20 cellular contexts compared by ENCODE assay signal in genomic region chr6:15447546-15448232, GRCh38.
DNase-seq lines count a peak whose midpoint lies in the region; ATAC-seq and TF ChIP-seq lines count a peak whose summit lies in the region.
"Had no signal": no experiment of that assay in that cellular context is flagged by ENCODE, and none has a peak within 500 bp of the region (broad histone marks: within the 10 kb centered on the region; RNA-seq: fewer than 3 reads in every experiment).

No MANE protein-coding gene starts in this region.

- H3K23ac ChIP-seq in mesendoderm (ENCODE audit: low read length): no peak overlapping the region

- H3K27ac ChIP-seq in GM23338 (ENCODE audit: low read depth): no peak overlapping the region
- no peak overlapping the region for H3K27ac ChIP-seq in mesendoderm (ENCODE audit: low read depth, low read length)
- H3K27ac ChIP-seq: heart right ventricle, stomach had no signal

- WGBS in mesendoderm (ENCODE audit: extremely low coverage, insufficient coverage, low lambda C conversion rate): no CpG with 5 or more reads among the region's 5 CpGs

- H3K56ac ChIP-seq in mesendoderm (ENCODE audit: low read length): peak overlapping the region; percentile 53

- H3K27me3 ChIP-seq in GM23338 (ENCODE audit: insufficient read depth) (no peaks in the 10 kb centered on the region), mesendoderm (ENCODE audit: insufficient read depth, low read length, poor library complexity) (no peaks in the 10 kb centered on the region)
- H3K27me3 ChIP-seq: heart right ventricle, stomach had no signal

- CTCF ChIA-PET in HEK293T (lab: Yijun Ruan, JAX): no interaction called here

- no peak overlapping the region for H2AFZ ChIP-seq in GM23338

- H3K4me3 Mint-ChIP-seq in GM23338: no peak overlapping the region
- no peak overlapping the region for H3K4me3 Mint-ChIP-seq in activated T-helper 1 cell treated with anti-CD3 and anti-CD28 coated beads, Interleukin-12 subunit alpha, Interleukin-12 subunit beta, Interleukin-2, Interleukin-4 antibody, amounts not matched to agents 30 ng/mL and 10 ng/mL and 1 ng/mL, durations not matched to agents 14 hours and 24 hours and 36 hours
- H3K4me3 Mint-ChIP-seq: activated naive CD4-positive, alpha-beta T cell treated with anti-CD3 and anti-CD28 coated beads, Interleukin-2, amount 50 U/mL, for 24 hours; T-helper 1 cell treated with Interleukin-12 subunit alpha and Interleukin-12 subunit beta and Interleukin-4 antibody, amounts not matched to agents 30 μg/mL and 1 μg/mL, for 36 hours had no signal

- H3K36me3 Mint-ChIP-seq in GM23338 (ENCODE audit: low read depth): peaks cover 21% of the 10 kb centered on the region
- peaks cover 19% of the 10 kb centered on the region for H3K36me3 Mint-ChIP-seq in activated T-helper 1 cell treated with anti-CD3 and anti-CD28 coated beads, Interleukin-12 subunit alpha, Interleukin-12 subunit beta, Interleukin-2, Interleukin-4 antibody, amounts not matched to agents 30 ng/mL and 10 ng/mL and 1 ng/mL, durations not matched to agents 14 hours and 24 hours and 36 hours (ENCODE audit: low read depth)

- no peak overlapping the region for H3K4ac ChIP-seq in mesendoderm (ENCODE audit: low read depth, low read length)

- H3K27ac Mint-ChIP-seq in GM23338: peak overlapping the region; percentile 25; the same call in 1 of the 2 replicates
- H3K27ac Mint-ChIP-seq in activated T-helper 1 cell treated with anti-CD3 and anti-CD28 coated beads, Interleukin-12 subunit alpha, Interleukin-12 subunit beta, Interleukin-2, Interleukin-4 antibody, amounts not matched to agents 30 ng/mL and 10 ng/mL and 1 ng/mL, durations not matched to agents 14 hours and 24 hours and 36 hours: peak overlapping the region; percentile 35
- H3K27ac Mint-ChIP-seq: T-helper 1 cell treated with Interleukin-12 subunit alpha and Interleukin-12 subunit beta and Interleukin-4 antibody, amounts not matched to agents 30 μg/mL and 1 μg/mL, for 36 hours had no signal

- ATAC-seq in GM23338 (peak; percentile 35), GM21737 (IDR thresholded peaks at IDR 0.05; ENCODE audit: unreplicated experiment) (no peak)
- ATAC-seq: heart right ventricle, right cardiac atrium had no signal

- POLR2A ChIA-PET in HEK293T (lab: Yijun Ruan, JAX): no interaction called here

- H3K27me3 Mint-ChIP-seq in GM23338 (ENCODE audit: insufficient read depth, low read depth, poor library complexity): peaks cover 34% of the 10 kb centered on the region
- H3K27me3 Mint-ChIP-seq in activated T-helper 1 cell treated with anti-CD3 and anti-CD28 coated beads, Interleukin-12 subunit alpha, Interleukin-12 subunit beta, Interleukin-2, Interleukin-4 antibody, amounts not matched to agents 30 ng/mL and 10 ng/mL and 1 ng/mL, durations not matched to agents 14 hours and 24 hours and 36 hours (ENCODE audit: insufficient read depth): no peaks in the 10 kb centered on the region
- H3K27me3 Mint-ChIP-seq: activated naive CD4-positive, alpha-beta T cell treated with anti-CD3 and anti-CD28 coated beads, Interleukin-2, amount 50 U/mL, for 24 hours had no signal

- H3K4me1 Mint-ChIP-seq in GM23338: peaks cover 87% of the 10 kb centered on the region
- H3K4me1 Mint-ChIP-seq in activated T-helper 1 cell treated with anti-CD3 and anti-CD28 coated beads, Interleukin-12 subunit alpha, Interleukin-12 subunit beta, Interleukin-2, Interleukin-4 antibody, amounts not matched to agents 30 ng/mL and 10 ng/mL and 1 ng/mL, durations not matched to agents 14 hours and 24 hours and 36 hours (ENCODE audit: low read depth): peaks cover 75% of the 10 kb centered on the region

- peaks cover 25% of the 10 kb centered on the region; the same call in 1 of the 2 replicates for H3F3A ChIP-seq in GM23338 (replicated peaks; ENCODE audit: low read depth)

- H3K36me3 ChIP-seq in GM23338 (ENCODE audit: insufficient read depth) (peaks cover 17% of the 10 kb centered on the region), mesendoderm (ENCODE audit: control insufficient read depth, insufficient read depth, low read length) (no peaks in the 10 kb centered on the region)

- H4K20me1 ChIP-seq in GM23338 (replicated peaks; ENCODE audit: insufficient read depth): peaks cover 97% of the 10 kb centered on the region

- H3K9me3 Mint-ChIP-seq in GM23338: no peaks in the 10 kb centered on the region
- no peaks in the 10 kb centered on the region for H3K9me3 Mint-ChIP-seq in activated T-helper 1 cell treated with anti-CD3 and anti-CD28 coated beads, Interleukin-12 subunit alpha, Interleukin-12 subunit beta, Interleukin-2, Interleukin-4 antibody, amounts not matched to agents 30 ng/mL and 10 ng/mL and 1 ng/mL, durations not matched to agents 14 hours and 24 hours and 36 hours
- H3K9me3 Mint-ChIP-seq: activated naive CD4-positive, alpha-beta T cell treated with anti-CD3 and anti-CD28 coated beads, Interleukin-2, amount 50 U/mL, for 24 hours; T-helper 1 cell treated with Interleukin-12 subunit alpha and Interleukin-12 subunit beta and Interleukin-4 antibody, amounts not matched to agents 30 μg/mL and 1 μg/mL, for 36 hours had no signal

- no peak overlapping the region for H2BK15ac ChIP-seq in mesendoderm (replicated peaks; ENCODE audit: low read depth)

- H4K8ac ChIP-seq in mesendoderm (ENCODE audit: low read depth, low read length): no peak overlapping the region

- H3K9ac ChIP-seq in mesendoderm (ENCODE audit: low read length): no peak overlapping the region

- peaks cover 30% of the 10 kb centered on the region for H3K79me1 ChIP-seq in mesendoderm (ENCODE audit: low read length)

- intact Hi-C loops in activated T-helper 1 cell treated with anti-CD3 and anti-CD28 coated beads, Interleukin-12 subunit alpha, Interleukin-12 subunit beta, Interleukin-2, Interleukin-4 antibody, amounts not matched to agents 30 ng/mL and 10 ng/mL and 1 ng/mL, durations not matched to agents 14 hours and 24 hours and 36 hours (cut with micrococcal nuclease): loop anchor here (10.0 kb wide), 1 partner anchor 1233 kb away; no protein-coding TSS in a partner anchor

- H3K4me2 ChIP-seq in GM23338 (peak overlapping the region; percentile 37; the same call in 1 of the 2 replicates), mesendoderm (ENCODE audit: low read length) (no peak overlapping the region)

- no peak for TF ChIP-seq CTCF in GM23338 (conservative IDR thresholded peaks at IDR 0.05; ENCODE audit: low read depth in 2 of 2)

- no peak overlapping the region for H2BK5ac ChIP-seq in mesendoderm (ENCODE audit: low read length)

- H4K5ac ChIP-seq in mesendoderm (ENCODE audit: low read length): no peak overlapping the region

- no peaks in the 10 kb centered on the region for H3K9me2 ChIP-seq in GM23338 (ENCODE audit: insufficient read depth)

- no peak overlapping the region for H3K18ac ChIP-seq in mesendoderm (ENCODE audit: low read length)

- peaks cover 100% of the 10 kb centered on the region for H3K79me2 ChIP-seq in GM23338 (replicated peaks; ENCODE audit: insufficient read depth)
- H3K79me2 ChIP-seq in mesendoderm (ENCODE audit: control insufficient read depth, insufficient read depth, low read length): peaks cover 67% of the 10 kb centered on the region

- H2BK120ac ChIP-seq in mesendoderm (ENCODE audit: low read depth, low read length): no peak overlapping the region

- H3K4me1 ChIP-seq in GM23338 (ENCODE audit: insufficient read depth) (peaks cover 72% of the 10 kb centered on the region), mesendoderm (ENCODE audit: control insufficient read depth, low read depth, low read length) (peaks cover 8% of the 10 kb centered on the region)

- H2AK5ac ChIP-seq in mesendoderm (ENCODE audit: low read length): no peak overlapping the region

- H3K4me3 ChIP-seq in GM23338: no peak overlapping the region
- H3K4me3 ChIP-seq in mesendoderm (ENCODE audit: low read length): no peak overlapping the region
- H3K4me3 ChIP-seq: heart right ventricle, stomach had no signal

- peak in 2 of 3 experiments; percentile 20 to 37 for DNase-seq in NCI-H1417 (lab: John Stamatoyannopoulos, UW)
- no peak for DNase-seq in NCI-H1417 treated with DMSO at 0.1 percent for 48 hours (lab: John Stamatoyannopoulos, UW)
- DNase-seq in GM23338 (ENCODE audit: low spot score): no peak
- no peak for DNase-seq in activated T-helper 1 cell treated with anti-CD3 and anti-CD28 coated beads, Interleukin-12 subunit alpha, Interleukin-12 subunit beta, Interleukin-2, Interleukin-4 antibody, amounts not matched to agents 30 ng/mL and 10 ng/mL and 1 ng/mL, durations not matched to agents 14 hours and 24 hours and 36 hours (ENCODE audit: low spot score)
- no peak for DNase-seq in mesendoderm
- DNase-seq in HEK293T (ENCODE audit: extremely low spot score): no peak
- DNase-seq in hypothalamus (lab: John Stamatoyannopoulos, UW): no peak
- DNase-seq: 8988T; activated CD8-positive, alpha-beta memory T cell treated with anti-CD3 and anti-CD28 coated beads, Interleukin-2, amount 50 U/mL, for 48 hours; DND-41; heart right ventricle; NCI-H1694 treated with DMSO at 0.1 percent for 48 hours; NCI-H510A; right cardiac atrium; SHP77; stimulated activated CD4-positive, alpha-beta T cell treated with anti-CD3 and anti-CD28 coated beads, Interleukin-15, amount 100 ng/mL, for 24 hours; stomach had no signal

TF ChIP-seq in GM23338, 12 proteins besides CTCF, POLR2A, EP300 and RAD21 (continues in another document):
- no peak for TF ChIP-seq POLR2AphosphoS5 (IDR thresholded peaks at IDR 0.05; ENCODE audit: low read depth)

TF ChIP-seq in HEK293T, 16 proteins besides CTCF, POLR2A, EP300 and RAD21:
- TF ChIP-seq SUZ12 (IDR thresholded peaks at IDR 0.05): no peak
- TF ChIP-seq CTBP1 (IDR thresholded peaks at IDR 0.05; ENCODE audit: borderline replicate concordance): no peak
- no peak for TF ChIP-seq FOXK2 (IDR thresholded peaks at IDR 0.05)
- TF ChIP-seq TARDBP (IDR thresholded peaks at IDR 0.05): no peak
- TF ChIP-seq ELF4 (IDR thresholded peaks at IDR 0.05): no peak
- TF ChIP-seq PKNOX1 (IDR thresholded peaks at IDR 0.05): no peak
- TF ChIP-seq HDGF (IDR thresholded peaks at IDR 0.05; ENCODE audit: borderline replicate concordance): no peak
- no peak for TF ChIP-seq ARNT (IDR thresholded peaks at IDR 0.05)
- TF ChIP-seq L3MBTL2 (conservative IDR thresholded peaks at IDR 0.05): no peak
- TF ChIP-seq BHLHE40 (IDR thresholded peaks at IDR 0.05; ENCODE audit: borderline replicate concordance): no peak

Comparison
In these comparisons a context has a peak if more than half of its experiments do, and no peak if none do; other contexts are left out.
1. DNase-seq: peak in NCI-H1417 (2 of 3); none in NCI-H1417 treated with DMSO at 0.1 percent for 48 hours (single experiment), GM23338 (single experiment), activated T-helper 1 cell treated with anti-CD3 and anti-CD28 coated beads, Interleukin-12 subunit alpha, Interleukin-12 subunit beta, Interleukin-2, Interleukin-4 antibody, amounts not matched to agents 30 ng/mL and 10 ng/mL and 1 ng/mL, durations not matched to agents 14 hours and 24 hours and 36 hours (single experiment), mesendoderm (single experiment), HEK293T (single experiment) and hypothalamus (0 of 51).